8 cellular contexts compared by ENCODE assay signal in the genomic region with DNA sequence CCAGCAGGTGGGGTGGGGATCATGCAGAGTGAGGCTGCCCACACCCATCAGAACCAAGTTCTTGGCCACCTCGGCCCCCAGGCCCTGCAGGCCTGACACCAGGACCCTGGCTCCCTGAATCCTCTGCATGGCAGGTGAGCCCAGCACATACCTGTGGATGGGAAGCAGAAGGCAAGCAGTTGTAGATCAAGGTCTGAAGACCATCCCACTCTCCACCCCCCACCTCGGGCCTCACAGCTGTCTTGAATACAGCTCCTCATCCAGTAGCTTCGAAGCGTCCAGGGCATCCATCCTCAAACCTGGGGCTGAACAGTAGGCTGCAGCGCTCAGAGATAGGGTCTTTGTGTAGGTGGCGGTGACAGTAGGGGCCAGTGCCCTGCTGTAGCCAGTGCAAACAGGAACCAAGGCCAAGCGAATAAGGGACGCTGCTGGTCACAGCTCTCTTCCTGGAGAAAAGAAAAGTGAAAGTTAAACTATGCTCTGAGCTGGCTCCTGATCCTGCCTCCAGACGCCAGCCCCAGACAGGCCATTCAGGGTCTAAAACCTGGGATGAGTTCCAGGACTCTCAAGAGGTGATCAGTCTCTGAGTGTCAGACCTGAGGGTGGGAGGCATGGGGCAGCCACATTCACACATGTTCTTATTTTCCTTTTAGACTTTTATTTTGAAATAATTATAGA. TPM values are rescaled to one million over a fixed set of nuclear protein-coding genes. Genes with fewer than 3 reads are reported as not detected.
DNase-seq lines count a peak whose midpoint lies in the region; ATAC-seq, FAIRE-seq and TF ChIP-seq lines count a peak whose summit lies in the region.

A gene with protein sequence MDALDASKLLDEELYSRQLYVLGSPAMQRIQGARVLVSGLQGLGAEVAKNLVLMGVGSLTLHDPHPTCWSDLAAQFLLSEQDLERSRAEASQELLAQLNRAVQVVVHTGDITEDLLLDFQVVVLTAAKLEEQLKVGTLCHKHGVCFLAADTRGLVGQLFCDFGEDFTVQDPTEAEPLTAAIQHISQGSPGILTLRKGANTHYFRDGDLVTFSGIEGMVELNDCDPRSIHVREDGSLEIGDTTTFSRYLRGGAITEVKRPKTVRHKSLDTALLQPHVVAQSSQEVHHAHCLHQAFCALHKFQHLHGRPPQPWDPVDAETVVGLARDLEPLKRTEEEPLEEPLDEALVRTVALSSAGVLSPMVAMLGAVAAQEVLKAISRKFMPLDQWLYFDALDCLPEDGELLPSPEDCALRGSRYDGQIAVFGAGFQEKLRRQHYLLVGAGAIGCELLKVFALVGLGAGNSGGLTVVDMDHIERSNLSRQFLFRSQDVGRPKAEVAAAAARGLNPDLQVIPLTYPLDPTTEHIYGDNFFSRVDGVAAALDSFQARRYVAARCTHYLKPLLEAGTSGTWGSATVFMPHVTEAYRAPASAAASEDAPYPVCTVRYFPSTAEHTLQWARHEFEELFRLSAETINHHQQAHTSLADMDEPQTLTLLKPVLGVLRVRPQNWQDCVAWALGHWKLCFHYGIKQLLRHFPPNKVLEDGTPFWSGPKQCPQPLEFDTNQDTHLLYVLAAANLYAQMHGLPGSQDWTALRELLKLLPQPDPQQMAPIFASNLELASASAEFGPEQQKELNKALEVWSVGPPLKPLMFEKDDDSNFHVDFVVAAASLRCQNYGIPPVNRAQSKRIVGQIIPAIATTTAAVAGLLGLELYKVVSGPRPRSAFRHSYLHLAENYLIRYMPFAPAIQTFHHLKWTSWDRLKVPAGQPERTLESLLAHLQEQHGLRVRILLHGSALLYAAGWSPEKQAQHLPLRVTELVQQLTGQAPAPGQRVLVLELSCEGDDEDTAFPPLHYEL (minus strand): TSS at position 457 of the 678 bp plus-strand sequence. CDS start 166 bp downstream, at position 291.

- H2AFZ ChIP-seq in HepG2 (ENCODE audit: low read length) = peak within 1 kb of the TSS; percentile 89

- FAIRE-seq in HepG2 (lab: Jason Lieb, UNC) = peak; percentile 84

- H3K4me1 ChIP-seq in SJSA1 (replicated peaks) (peaks cover 9% of the 10 kb centered on the region), HepG2 (ENCODE audit: insufficient read depth, low read length) (peaks cover 17% of the 10 kb centered on the region), stomach smooth muscle (ENCODE audit: control insufficient read depth, insufficient read depth, low read length) (peaks cover 18% of the 10 kb centered on the region)

- POLR2A ChIA-PET in HepG2 (lab: Yijun Ruan, JAX) = interaction anchor here (0.8 to 1.8 kb wide), 9 partner anchors 8 to 274 kb away, joined by 3 to 15 read pairs (median 5); a partner anchor contains a TSS

- intact Hi-C loops in HepG2 (cut with micrococcal nuclease; ENCODE audit: unreplicated experiment) = no loop called here

- peak within 1 kb of the TSS; percentile 80 for H3K4me2 ChIP-seq in HepG2 (ENCODE audit: low read depth, low read length)

- H3K36me3 ChIP-seq in GM06990 (ENCODE audit: control insufficient read depth, insufficient read depth, low read length) (peaks cover 15% of the 10 kb centered on the region), SJSA1 (no peaks in the 10 kb centered on the region), HepG2 (replicated peaks in 1 of 2; ENCODE audit: control insufficient read depth in 1 of 2, insufficient read depth in 2 of 2, low read length in 2 of 2) (no peaks in the 10 kb centered on the region; a peak in 1 of 5 replicates), stomach smooth muscle (ENCODE audit: control insufficient read depth in 2 of 2, insufficient read depth in 2 of 2, low read length in 2 of 2) (peaks cover 18 to 32% of the 10 kb centered on the region in 2 donors)

- H3K9ac ChIP-seq in HepG2 (ENCODE audit: insufficient read depth, low read depth, low read length) (peak within 1 kb of the TSS; percentile 57), stomach smooth muscle (ENCODE audit: low read length in 2 of 2) (peak within 1 kb of the TSS; percentile 78 to 83)

- in situ Hi-C loops in HepG2 (cut with HindIII; ENCODE audit: extremely low pct_ligation_motif_present, low pct_unique_long_range_greater_than_20kb) = no loop called here

- TF ChIP-seq POLR2A in HepG2 (IDR thresholded peaks at IDR 0.05; ENCODE audit: insufficient read depth in 1 of 2, low read depth in 2 of 2, low read length in 2 of 2) = peak; percentile 34 to 45; a peak in 1 of 4 replicates

- no peaks in the 10 kb centered on the region for H3K27me3 ChIP-seq in GM06990 (replicated peaks; ENCODE audit: control insufficient read depth, insufficient read depth, low read length)
- H3K27me3 ChIP-seq in SJSA1 (replicated peaks) = no peaks in the 10 kb centered on the region
- H3K27me3 ChIP-seq in HepG2 (ENCODE audit: control insufficient read depth in 1 of 2, insufficient read depth in 2 of 2, low read length in 2 of 2) = no peaks in the 10 kb centered on the region
- no peaks in the 10 kb centered on the region for H3K27me3 ChIP-seq in stomach smooth muscle (ENCODE audit: control insufficient read depth in 1 of 2, insufficient read depth in 2 of 2, low read length in 2 of 2)

- CTCF ChIA-PET in HepG2 (lab: Yijun Ruan, JAX; ENCODE audit: low intra/inter-chr PET ratio, low total read pairs) = no interaction called here

- no peaks in the 10 kb centered on the region for H3K9me3 ChIP-seq in SJSA1 (replicated peaks)
- no peaks in the 10 kb centered on the region for H3K9me3 ChIP-seq in HepG2 (ENCODE audit: low read length)
- H3K9me3 ChIP-seq in stomach smooth muscle (ENCODE audit: control insufficient read depth in 2 of 2, low read length in 2 of 2) = no peaks in the 10 kb centered on the region

- H4K20me1 ChIP-seq in HepG2 (ENCODE audit: insufficient read depth, low read length) = no peaks in the 10 kb centered on the region

- no peak for TF ChIP-seq RAD21 in HepG2 (CRISPR knock-in tag; IDR thresholded peaks at IDR 0.05)

- TF ChIP-seq CTCF in GM06990 (IDR thresholded peaks at IDR 0.05; ENCODE audit: insufficient read depth, low read length, poor library complexity, severe bottlenecking) = no peak
- TF ChIP-seq CTCF in cardiac fibroblast (IDR thresholded peaks at IDR 0.05; ENCODE audit: low read depth, low read length) = no peak
- 0 out of 2 replicates have a peak, but pooled peaks have one; percentile 9 for TF ChIP-seq CTCF in HepG2 (CRISPR knock-in tag; IDR thresholded peaks at IDR 0.05)

- BruUV-seq in HepG2 (replicated peaks; lab: Mats Ljungman, UMichigan) = no TSS peak

- 0% methylated on average over 3 of the region's 9 CpGs for WGBS in HepG2 (ENCODE audit: low lambda C conversion rate)

- peak; percentile 67 for ATAC-seq in HG02759 (IDR thresholded peaks at IDR 0.05; ENCODE audit: unreplicated experiment)
- ATAC-seq in HepG2 = peak; percentile 95

- H3K27ac ChIP-seq in SJSA1 (peak within 1 kb of the TSS; percentile 34), HepG2 (ENCODE audit: extremely low read length, insufficient read depth, low read length) (peak within 1 kb of the TSS; percentile 64), stomach smooth muscle (ENCODE audit: low read length) (peak within 1 kb of the TSS; percentile 55)

- H3K79me2 ChIP-seq in HepG2 (ENCODE audit: insufficient read depth, low read length) = no peaks in the 10 kb centered on the region

- DNase-seq in GM06990 (ENCODE audit: extremely low read depth, insufficient read length) (peak; percentile 57), SJSA1 (ENCODE audit: low read depth in 1 of 2, low spot score in 2 of 2) (peak in 1 of 2 experiments; percentile 56), cardiac fibroblast (ENCODE audit: low read depth in 2 of 2) (peak; percentile 73 to 86), HepG2 (ENCODE audit: low spot score) (peak; percentile 74), T1000 (lab: John Stamatoyannopoulos, UW) (no peak), NCI-H774 (lab: John Stamatoyannopoulos, UW) (no peak)

- peak within 1 kb of the TSS; percentile 62 for H3K4me3 ChIP-seq in GM06990 (replicated peaks; ENCODE audit: low read depth, low read length)
- H3K4me3 ChIP-seq in SJSA1 = peak within 1 kb of the TSS; percentile 31
- peak within 1 kb of the TSS; percentile 47 to 56 for H3K4me3 ChIP-seq in cardiac fibroblast (replicated peaks in 1 of 2; ENCODE audit: low read depth in 2 of 2, low read length in 2 of 2)
- H3K4me3 ChIP-seq in HepG2 (replicated peaks in 1 of 3; ENCODE audit: insufficient read depth in 1 of 3, low read depth in 2 of 3, low read length in 3 of 3) = peak within 1 kb of the TSS; percentile 48 to 67 (median 56)
- peak within 1 kb of the TSS; percentile 86 to 94 for H3K4me3 ChIP-seq in stomach smooth muscle (ENCODE audit: low read length in 2 of 2)

- TF ChIP-seq EP300 in HepG2 (IDR thresholded peaks at IDR 0.05; ENCODE audit: low read depth in 2 of 2, low read length in 2 of 2) = no peak
- TF ChIP-seq EP300 in HepG2 (CRISPR knock-in tag; IDR thresholded peaks at IDR 0.05; ENCODE audit: borderline replicate concordance) = no peak

TF ChIP-seq in HepG2, 621 proteins besides CTCF, POLR2A, EP300 and RAD21 (continues in another document):
- TF ChIP-seq NBN (conservative IDR thresholded peaks at IDR 0.05) (no peak), LCORL (IDR thresholded peaks at IDR 0.05) (no peak), LCORL (CRISPR knock-in tag; IDR thresholded peaks at IDR 0.05) (0 out of 2 replicates have a peak, but pooled peaks have one; percentile 51), GLI4 (CRISPR knock-in tag; IDR thresholded peaks at IDR 0.05; ENCODE audit: borderline replicate concordance) (no peak)

RNA-seq across cellular contexts. Expression of the gene that starts here (rescaled TPM):
- total RNA-seq in SJSA1 (2014; rRNA removed; shearing (Covaris generic)) = 11.7 and 24.8 TPM in 2 replicates
- total RNA-seq in HepG2 (2016; rRNA removed; fragmentation: Illumina TruSeq; extraction: Trizol) = 5.8 and 9.5 TPM in 2 replicates
- 1.7 and 1.9 TPM in 2 replicates for total RNA-seq in HepG2 (2016; cell fraction: cytosol; rRNA removed; fragmentation: Illumina TruSeq; extraction: Trizol; ENCODE audit: low read depth)
- 5.7 and 9.9 TPM in 2 replicates for total RNA-seq in HepG2 (2016; cell fraction: insoluble cytoplasmic fraction; rRNA removed; fragmentation: Illumina TruSeq; extraction: Trizol)
- 1.4 and 1.8 TPM in 2 replicates for total RNA-seq in HepG2 (2016; cell fraction: membrane; rRNA removed; fragmentation: Illumina TruSeq; extraction: Trizol)
- total RNA-seq in HepG2 (2016; cell fraction: nucleus; rRNA removed; fragmentation: Illumina TruSeq; extraction: Trizol) = 11.0 and 11.7 TPM in 2 replicates
- polyA plus RNA-seq in HepG2 (2011; rRNA removed) = 16.5 and 20.2 TPM in 2 replicates
- polyA plus RNA-seq in HepG2 (2011; cell fraction: cytosol; rRNA removed) = 6.1 and 8.8 TPM in 2 replicates
- 175 and 207 TPM in 2 replicates for polyA plus RNA-seq in HepG2 (2011; cell fraction: nucleus; rRNA removed)
- 8.4 and 9.1 TPM in 2 replicates for polyA plus RNA-seq in HepG2 (2012)
- polyA plus RNA-seq in HepG2 (2016; cell fraction: cytosol; fragmentation: Illumina TruSeq; extraction: Trizol; ENCODE audit: low read depth) = 0.49 and 0.55 TPM in 2 replicates
- 3.6 and 4.7 TPM in 2 replicates for polyA plus RNA-seq in HepG2 (2016; cell fraction: insoluble cytoplasmic fraction; fragmentation: Illumina TruSeq; extraction: Trizol; ENCODE audit: low read depth)
- polyA plus RNA-seq in HepG2 (2016; cell fraction: membrane; fragmentation: Illumina TruSeq; extraction: Trizol; ENCODE audit: low read depth) = 0.78 and 0.79 TPM in 2 replicates
- polyA plus RNA-seq in HepG2 (2016; cell fraction: nucleus; fragmentation: Illumina TruSeq; extraction: Trizol; ENCODE audit: insufficient read depth, low read depth) = 18.3 and 25.6 TPM in 2 replicates
- polyA minus RNA-seq in HepG2 (2011; rRNA and poly(A)+ RNA removed; ENCODE audit: low replicate concordance) = 10.2 and 40.3 TPM in 2 replicates
- 7.9 and 8.9 TPM in 2 replicates for polyA minus RNA-seq in HepG2 (2011; cell fraction: cytosol; rRNA and poly(A)+ RNA removed)
- 32.6 and 36.8 TPM in 2 replicates for polyA minus RNA-seq in HepG2 (2011; cell fraction: nucleus; rRNA and poly(A)+ RNA removed)

Comparison
In these comparisons a context has a peak if more than half of its experiments do, and no peak if none do; other contexts are left out.
1. DNase-seq: peak in GM06990 (single experiment), cardiac fibroblast (2 of 2) and HepG2 (single experiment); none in T1000 (single experiment) and NCI-H774 (single experiment).
2. H3K4me3 ChIP-seq: peak in every context shown above with its lines; median percentile 90 in stomach smooth muscle; 62 in GM06990; 56 in HepG2; 52 in cardiac fibroblast; 31 in SJSA1.
3. Peak in every context shown above with its lines, with median percentiles within 50 percentile points of each other: H3K27ac ChIP-seq.